Comparison of ENCODE assay signal across 1 cellular context in genomic region chr17:45225964-45226530, GRCh38.
TF ChIP-seq lines count a peak whose summit lies in the region.

No MANE protein-coding gene starts in this region.

TF ChIP-seq in K562, 482 proteins besides CTCF, POLR2A, EP300 and RAD21 (continued from another document):
- TF ChIP-seq ARID3A (IDR thresholded peaks at IDR 0.05; ENCODE audit: borderline replicate concordance, low read depth, low read length) = no peak
TF ChIP-seq in K562: peak in this region for 120.
